Comparison of ENCODE assay signal across 2 cellular contexts in the genomic region with DNA sequence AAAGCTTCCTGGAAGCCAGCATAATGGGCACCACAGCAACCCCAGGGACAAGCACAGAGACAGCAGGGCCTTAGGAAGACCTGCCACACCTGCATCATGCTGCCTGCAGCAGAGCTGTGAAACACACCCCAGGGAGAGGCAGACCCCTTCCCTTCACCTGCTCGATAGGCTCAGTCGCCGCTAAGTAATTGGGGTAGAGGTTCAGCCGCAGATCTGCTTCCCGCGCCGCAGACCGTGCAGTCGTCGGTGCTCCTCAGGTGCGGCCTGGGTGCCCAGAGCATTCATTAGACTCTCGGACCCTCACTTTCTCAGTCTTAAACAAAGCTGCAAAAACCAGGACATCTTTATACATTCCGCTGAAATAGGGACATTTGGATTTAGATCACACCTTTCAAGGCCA.
TF ChIP-seq lines count a peak whose summit lies in the region.

No MANE protein-coding gene starts in this region.

TF ChIP-seq in H1, 55 proteins besides CTCF, POLR2A, EP300 and RAD21:
- no peak for TF ChIP-seq SIX5 (IDR thresholded peaks at IDR 0.05; ENCODE audit: low read depth, low read length)

TF ChIP-seq in neural cell, 6 proteins besides CTCF, POLR2A, EP300 and RAD21:
- TF ChIP-seq, protein P1, sequence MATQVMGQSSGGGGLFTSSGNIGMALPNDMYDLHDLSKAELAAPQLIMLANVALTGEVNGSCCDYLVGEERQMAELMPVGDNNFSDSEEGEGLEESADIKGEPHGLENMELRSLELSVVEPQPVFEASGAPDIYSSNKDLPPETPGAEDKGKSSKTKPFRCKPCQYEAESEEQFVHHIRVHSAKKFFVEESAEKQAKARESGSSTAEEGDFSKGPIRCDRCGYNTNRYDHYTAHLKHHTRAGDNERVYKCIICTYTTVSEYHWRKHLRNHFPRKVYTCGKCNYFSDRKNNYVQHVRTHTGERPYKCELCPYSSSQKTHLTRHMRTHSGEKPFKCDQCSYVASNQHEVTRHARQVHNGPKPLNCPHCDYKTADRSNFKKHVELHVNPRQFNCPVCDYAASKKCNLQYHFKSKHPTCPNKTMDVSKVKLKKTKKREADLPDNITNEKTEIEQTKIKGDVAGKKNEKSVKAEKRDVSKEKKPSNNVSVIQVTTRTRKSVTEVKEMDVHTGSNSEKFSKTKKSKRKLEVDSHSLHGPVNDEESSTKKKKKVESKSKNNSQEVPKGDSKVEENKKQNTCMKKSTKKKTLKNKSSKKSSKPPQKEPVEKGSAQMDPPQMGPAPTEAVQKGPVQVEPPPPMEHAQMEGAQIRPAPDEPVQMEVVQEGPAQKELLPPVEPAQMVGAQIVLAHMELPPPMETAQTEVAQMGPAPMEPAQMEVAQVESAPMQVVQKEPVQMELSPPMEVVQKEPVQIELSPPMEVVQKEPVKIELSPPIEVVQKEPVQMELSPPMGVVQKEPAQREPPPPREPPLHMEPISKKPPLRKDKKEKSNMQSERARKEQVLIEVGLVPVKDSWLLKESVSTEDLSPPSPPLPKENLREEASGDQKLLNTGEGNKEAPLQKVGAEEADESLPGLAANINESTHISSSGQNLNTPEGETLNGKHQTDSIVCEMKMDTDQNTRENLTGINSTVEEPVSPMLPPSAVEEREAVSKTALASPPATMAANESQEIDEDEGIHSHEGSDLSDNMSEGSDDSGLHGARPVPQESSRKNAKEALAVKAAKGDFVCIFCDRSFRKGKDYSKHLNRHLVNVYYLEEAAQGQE (IDR thresholded peaks at IDR 0.05; ENCODE audit: borderline replicate concordance): no peak
- TF ChIP-seq EZH2 (IDR thresholded peaks at IDR 0.05; ENCODE audit: borderline replicate concordance, insufficient read depth, low read length, poor library complexity, severe bottlenecking) (no peak), POLR2AphosphoS5 (IDR thresholded peaks at IDR 0.05) (no peak), SMC3 (conservative IDR thresholded peaks at IDR 0.05; ENCODE audit: poor library complexity) (no peak), TAF1 (IDR thresholded peaks at IDR 0.05; ENCODE audit: low read depth) (no peak), MXI1 (conservative IDR thresholded peaks at IDR 0.05; ENCODE audit: poor library complexity, severe bottlenecking) (no peak)
